Comparison of ENCODE assay signal across 9 cellular contexts in genomic region chr7:7201583-7202374, GRCh38. TPM values are rescaled to one million over a fixed set of nuclear protein-coding genes. Genes with fewer than 3 reads are reported as not detected.
DNase-seq lines count a peak whose midpoint lies in the region; ATAC-seq and TF ChIP-seq lines count a peak whose summit lies in the region.
"Had no signal": no experiment of that assay in that cellular context is flagged by ENCODE, and none has a peak within 500 bp of the region (broad histone marks: within the 10 kb centered on the region; RNA-seq: fewer than 3 reads in every experiment).

No MANE protein-coding gene starts in this region.

- no peak for TF ChIP-seq CTCF in adrenal gland (IDR thresholded peaks at IDR 0.05)

- peak overlapping the region; percentile 38 for H3K9ac ChIP-seq in ES-I3 (ENCODE audit: low read depth, low read length)

- peak; percentile 29 for DNase-seq in HPDE6-E6E7 (ENCODE audit: extremely low spot score)
- peak; percentile 21 for DNase-seq in activated T-cell treated with anti-CD3 and anti-CD28 coated beads for 1 hour (ENCODE audit: low read depth)
- peak; percentile 23 for DNase-seq in kidney glomerular epithelial cell (lab: John Stamatoyannopoulos, UW)
- peak; percentile 83 for DNase-seq in ureter (ENCODE audit: low spot score)
- no peak for DNase-seq in adrenal gland
- no peak for DNase-seq in 8988T

- H3K4me1 ChIP-seq in ES-I3 (ENCODE audit: insufficient read depth, low read length): peaks cover 15% of the 10 kb centered on the region
- peaks cover 4 to 5% of the 10 kb centered on the region in 2 donors for H3K4me1 ChIP-seq in adrenal gland (replicated peaks in 1 of 2)

- TF ChIP-seq POLR2A in adrenal gland (IDR thresholded peaks at IDR 0.05): no peak

- H3K27me3 ChIP-seq in adrenal gland: no peaks in the 10 kb centered on the region

- H3K36me3 ChIP-seq in ES-I3 (ENCODE audit: insufficient read depth, low read length) (no peaks in the 10 kb centered on the region), adrenal gland (replicated peaks in 1 of 2) (no peaks in the 10 kb centered on the region)

- ATAC-seq in GM21390 (IDR thresholded peaks at IDR 0.05; ENCODE audit: unreplicated experiment): peak; percentile 100

- no peak overlapping the region for H3K4me3 ChIP-seq in adrenal gland

- H3K9me3 ChIP-seq in ES-I3 (ENCODE audit: control insufficient read depth, insufficient read depth, low read length): peaks cover 5% of the 10 kb centered on the region; the same call in 1 of the 2 replicates
- H3K9me3 ChIP-seq in adrenal gland (replicated peaks in 1 of 3): no peaks in the 10 kb centered on the region

- 79 to 90% (median 85%) methylated on average over 15 of the region's 15 CpGs for WGBS in adrenal gland, 4 donors

- no peak overlapping the region for H3K27ac ChIP-seq in adrenal gland
- H3K27ac ChIP-seq: HL-60 had no signal

- intact Hi-C loops in adrenal gland (cut with DNase I): no loop called here

RNA-seq across cellular contexts. Expression of gene C1GALT1, which starts 19.4 kb away (rescaled TPM):
- total RNA-seq in ureter: 29.7 TPM
- 100 to 1,000 TPM in 1 of 8 donors, 10 to 100 TPM in 7; 16.7 to 217 (median 18.2) TPM for total RNA-seq in adrenal gland
- 10 to 100 TPM in 1 of 3 donors, 1 to 10 TPM in 2; 3.6 to 23.5 (median 4.8) TPM for polyA plus RNA-seq in adrenal gland

Comparison
In these comparisons a context has a peak if more than half of its experiments do, and no peak if none do; other contexts are left out.
1. DNase-seq: peak in HPDE6-E6E7 (single experiment), activated T-cell treated with anti-CD3 and anti-CD28 coated beads for 1 hour (single experiment), kidney glomerular epithelial cell (single experiment) and ureter (single experiment); none in adrenal gland (0 of 7) and 8988T (single experiment).